In the genomic region with DNA sequence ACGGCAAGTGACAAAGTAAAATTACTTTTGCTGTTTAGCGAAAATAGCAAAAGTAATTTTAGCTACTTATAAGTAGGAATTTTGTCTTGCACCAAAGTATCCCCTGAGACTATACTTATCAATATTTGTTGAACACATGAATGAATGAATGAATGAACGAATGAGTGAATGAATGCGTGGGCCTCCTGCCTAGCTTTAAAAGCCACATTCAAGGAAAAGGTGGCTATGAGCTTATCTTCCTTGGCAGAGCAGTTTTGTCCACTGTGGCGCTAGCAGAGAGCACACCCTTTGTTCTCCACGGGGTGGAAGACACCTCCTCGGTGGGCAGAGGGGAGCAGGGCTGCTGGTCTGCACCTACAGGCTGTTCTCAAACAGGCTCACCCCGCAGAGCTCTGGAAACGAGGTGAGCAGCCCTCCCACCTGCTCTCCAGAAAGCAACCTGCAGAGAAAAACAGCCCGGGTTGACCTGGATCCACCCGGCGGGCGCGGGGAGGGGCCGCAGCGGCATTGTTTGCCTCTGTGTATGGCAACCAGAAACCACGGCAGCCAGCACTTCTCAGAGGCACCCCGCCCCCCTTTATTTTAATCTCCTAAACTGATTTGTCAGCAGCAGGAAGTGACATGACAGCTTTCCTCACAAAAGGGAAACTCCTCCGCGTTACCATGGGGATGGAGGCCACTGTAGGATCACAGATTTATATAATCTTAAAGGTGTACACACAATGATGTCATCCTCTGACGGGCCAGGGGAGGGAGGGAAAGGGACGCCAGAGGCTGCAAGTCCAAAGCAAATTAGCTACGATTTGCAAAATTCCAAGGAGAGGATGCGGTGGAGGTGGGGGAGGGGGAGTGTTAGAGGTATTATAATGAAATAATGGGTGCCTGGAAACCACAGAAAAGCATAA, we compare ENCODE assay signal across 1 cellular context.
TF ChIP-seq lines count a peak whose summit lies in the region.

No MANE protein-coding gene starts in this region.

TF ChIP-seq in HepG2, 621 proteins besides CTCF, POLR2A, EP300 and RAD21 (continued from another document and continues in another):
- no peak for TF ChIP-seq HNF4G (IDR thresholded peaks at IDR 0.05; ENCODE audit: borderline replicate concordance, low read depth, low read length)
- TF ChIP-seq HNF4G (CRISPR knock-in tag; IDR thresholded peaks at IDR 0.05; ENCODE audit: borderline replicate concordance, low read depth): no peak
- peak; percentile 66; the same call in 1 of the 2 replicates for TF ChIP-seq ZNF605 (CRISPR knock-in tag; IDR thresholded peaks at IDR 0.05)
- TF ChIP-seq, protein P1, sequence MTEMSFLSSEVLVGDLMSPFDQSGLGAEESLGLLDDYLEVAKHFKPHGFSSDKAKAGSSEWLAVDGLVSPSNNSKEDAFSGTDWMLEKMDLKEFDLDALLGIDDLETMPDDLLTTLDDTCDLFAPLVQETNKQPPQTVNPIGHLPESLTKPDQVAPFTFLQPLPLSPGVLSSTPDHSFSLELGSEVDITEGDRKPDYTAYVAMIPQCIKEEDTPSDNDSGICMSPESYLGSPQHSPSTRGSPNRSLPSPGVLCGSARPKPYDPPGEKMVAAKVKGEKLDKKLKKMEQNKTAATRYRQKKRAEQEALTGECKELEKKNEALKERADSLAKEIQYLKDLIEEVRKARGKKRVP (CRISPR knock-in tag; IDR thresholded peaks at IDR 0.05): no peak
- no peak for TF ChIP-seq ZNF883 (CRISPR knock-in tag; IDR thresholded peaks at IDR 0.05; ENCODE audit: not compliant biosample characterization)
- TF ChIP-seq, protein P2, sequence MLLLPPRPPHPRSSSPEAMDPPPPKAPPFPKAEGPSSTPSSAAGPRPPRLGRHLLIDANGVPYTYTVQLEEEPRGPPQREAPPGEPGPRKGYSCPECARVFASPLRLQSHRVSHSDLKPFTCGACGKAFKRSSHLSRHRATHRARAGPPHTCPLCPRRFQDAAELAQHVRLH (CRISPR knock-in tag; IDR thresholded peaks at IDR 0.05; ENCODE audit: borderline replicate concordance, low read depth): no peak
- TF ChIP-seq, protein P3, sequence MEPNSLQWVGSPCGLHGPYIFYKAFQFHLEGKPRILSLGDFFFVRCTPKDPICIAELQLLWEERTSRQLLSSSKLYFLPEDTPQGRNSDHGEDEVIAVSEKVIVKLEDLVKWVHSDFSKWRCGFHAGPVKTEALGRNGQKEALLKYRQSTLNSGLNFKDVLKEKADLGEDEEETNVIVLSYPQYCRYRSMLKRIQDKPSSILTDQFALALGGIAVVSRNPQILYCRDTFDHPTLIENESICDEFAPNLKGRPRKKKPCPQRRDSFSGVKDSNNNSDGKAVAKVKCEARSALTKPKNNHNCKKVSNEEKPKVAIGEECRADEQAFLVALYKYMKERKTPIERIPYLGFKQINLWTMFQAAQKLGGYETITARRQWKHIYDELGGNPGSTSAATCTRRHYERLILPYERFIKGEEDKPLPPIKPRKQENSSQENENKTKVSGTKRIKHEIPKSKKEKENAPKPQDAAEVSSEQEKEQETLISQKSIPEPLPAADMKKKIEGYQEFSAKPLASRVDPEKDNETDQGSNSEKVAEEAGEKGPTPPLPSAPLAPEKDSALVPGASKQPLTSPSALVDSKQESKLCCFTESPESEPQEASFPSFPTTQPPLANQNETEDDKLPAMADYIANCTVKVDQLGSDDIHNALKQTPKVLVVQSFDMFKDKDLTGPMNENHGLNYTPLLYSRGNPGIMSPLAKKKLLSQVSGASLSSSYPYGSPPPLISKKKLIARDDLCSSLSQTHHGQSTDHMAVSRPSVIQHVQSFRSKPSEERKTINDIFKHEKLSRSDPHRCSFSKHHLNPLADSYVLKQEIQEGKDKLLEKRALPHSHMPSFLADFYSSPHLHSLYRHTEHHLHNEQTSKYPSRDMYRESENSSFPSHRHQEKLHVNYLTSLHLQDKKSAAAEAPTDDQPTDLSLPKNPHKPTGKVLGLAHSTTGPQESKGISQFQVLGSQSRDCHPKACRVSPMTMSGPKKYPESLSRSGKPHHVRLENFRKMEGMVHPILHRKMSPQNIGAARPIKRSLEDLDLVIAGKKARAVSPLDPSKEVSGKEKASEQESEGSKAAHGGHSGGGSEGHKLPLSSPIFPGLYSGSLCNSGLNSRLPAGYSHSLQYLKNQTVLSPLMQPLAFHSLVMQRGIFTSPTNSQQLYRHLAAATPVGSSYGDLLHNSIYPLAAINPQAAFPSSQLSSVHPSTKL (CRISPR knock-in tag; IDR thresholded peaks at IDR 0.05): peak; percentile 34; the same call in 1 of the 2 replicates
- TF ChIP-seq ZNF567 (CRISPR knock-in tag; IDR thresholded peaks at IDR 0.05; ENCODE audit: borderline replicate concordance): no peak
- TF ChIP-seq NFE2L1 (CRISPR knock-in tag; IDR thresholded peaks at IDR 0.05; ENCODE audit: borderline replicate concordance): no peak
- peak; percentile 78 for TF ChIP-seq ZNF652 (CRISPR knock-in tag; IDR thresholded peaks at IDR 0.05; ENCODE audit: borderline replicate concordance, low read depth)
- no peak for TF ChIP-seq ATF5 (CRISPR knock-in tag; IDR thresholded peaks at IDR 0.05; ENCODE audit: low read depth)
- TF ChIP-seq ARNTL (CRISPR knock-in tag; IDR thresholded peaks at IDR 0.05): no peak
- no peak for TF ChIP-seq ZNF674 (CRISPR knock-in tag; IDR thresholded peaks at IDR 0.05; ENCODE audit: low read depth)
- no peak for TF ChIP-seq REST (IDR thresholded peaks at IDR 0.05; ENCODE audit: borderline replicate concordance in 1 of 2, low read depth in 1 of 2, low read length in 2 of 2)
- TF ChIP-seq TGIF2 (CRISPR knock-in tag; IDR thresholded peaks at IDR 0.05): no peak
- no peak for TF ChIP-seq CENPX (CRISPR knock-in tag; IDR thresholded peaks at IDR 0.05)
- no peak for TF ChIP-seq ZNF296 (CRISPR knock-in tag; conservative IDR thresholded peaks at IDR 0.05)
- no peak for TF ChIP-seq ZNF33A (CRISPR knock-in tag; IDR thresholded peaks at IDR 0.05; ENCODE audit: borderline replicate concordance)
- TF ChIP-seq ZNF777 (CRISPR knock-in tag; IDR thresholded peaks at IDR 0.05): no peak
- TF ChIP-seq, protein P4, sequence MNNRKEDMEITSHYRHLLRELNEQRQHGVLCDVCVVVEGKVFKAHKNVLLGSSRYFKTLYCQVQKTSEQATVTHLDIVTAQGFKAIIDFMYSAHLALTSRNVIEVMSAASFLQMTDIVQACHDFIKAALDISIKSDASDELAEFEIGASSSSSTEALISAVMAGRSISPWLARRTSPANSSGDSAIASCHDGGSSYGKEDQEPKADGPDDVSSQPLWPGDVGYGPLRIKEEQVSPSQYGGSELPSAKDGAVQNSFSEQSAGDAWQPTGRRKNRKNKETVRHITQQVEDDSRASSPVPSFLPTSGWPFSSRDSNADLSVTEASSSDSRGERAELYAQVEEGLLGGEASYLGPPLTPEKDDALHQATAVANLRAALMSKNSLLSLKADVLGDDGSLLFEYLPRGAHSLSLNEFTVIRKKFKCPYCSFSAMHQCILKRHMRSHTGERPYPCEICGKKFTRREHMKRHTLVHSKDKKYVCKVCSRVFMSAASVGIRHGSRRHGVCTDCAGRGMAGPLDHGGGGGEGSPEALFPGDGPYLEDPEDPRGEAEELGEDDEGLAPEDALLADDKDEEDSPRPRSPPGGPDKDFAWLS (CRISPR knock-in tag; IDR thresholded peaks at IDR 0.05; ENCODE audit: borderline replicate concordance): no peak
- TF ChIP-seq, protein P5, sequence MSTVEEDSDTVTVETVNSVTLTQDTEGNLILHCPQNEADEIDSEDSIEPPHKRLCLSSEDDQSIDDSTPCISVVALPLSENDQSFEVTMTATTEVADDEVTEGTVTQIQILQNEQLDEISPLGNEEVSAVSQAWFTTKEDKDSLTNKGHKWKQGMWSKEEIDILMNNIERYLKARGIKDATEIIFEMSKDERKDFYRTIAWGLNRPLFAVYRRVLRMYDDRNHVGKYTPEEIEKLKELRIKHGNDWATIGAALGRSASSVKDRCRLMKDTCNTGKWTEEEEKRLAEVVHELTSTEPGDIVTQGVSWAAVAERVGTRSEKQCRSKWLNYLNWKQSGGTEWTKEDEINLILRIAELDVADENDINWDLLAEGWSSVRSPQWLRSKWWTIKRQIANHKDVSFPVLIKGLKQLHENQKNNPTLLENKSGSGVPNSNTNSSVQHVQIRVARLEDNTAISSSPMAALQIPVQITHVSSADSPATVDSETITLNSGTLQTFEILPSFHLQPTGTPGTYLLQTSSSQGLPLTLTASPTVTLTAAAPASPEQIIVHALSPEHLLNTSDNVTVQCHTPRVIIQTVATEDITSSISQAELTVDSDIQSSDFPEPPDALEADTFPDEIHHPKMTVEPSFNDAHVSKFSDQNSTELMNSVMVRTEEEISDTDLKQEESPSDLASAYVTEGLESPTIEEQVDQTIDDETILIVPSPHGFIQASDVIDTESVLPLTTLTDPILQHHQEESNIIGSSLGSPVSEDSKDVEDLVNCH (CRISPR knock-in tag; IDR thresholded peaks at IDR 0.05): no peak
- no peak for TF ChIP-seq ZNF713 (CRISPR knock-in tag; IDR thresholded peaks at IDR 0.05)
- TF ChIP-seq ATRX (CRISPR knock-in tag; IDR thresholded peaks at IDR 0.05; ENCODE audit: borderline replicate concordance): no peak
- TF ChIP-seq ZNF407 (CRISPR knock-in tag; IDR thresholded peaks at IDR 0.05; ENCODE audit: not compliant biosample characterization): no peak
- TF ChIP-seq FOXP1 (IDR thresholded peaks at IDR 0.05): no peak
- 0 out of 2 replicates have a peak, but pooled peaks have one; percentile 33 for TF ChIP-seq FOXP1 (CRISPR knock-in tag; IDR thresholded peaks at IDR 0.05)
- TF ChIP-seq ZFAT (CRISPR knock-in tag; conservative IDR thresholded peaks at IDR 0.05): no peak
- TF ChIP-seq EHMT2 (IDR thresholded peaks at IDR 0.05; ENCODE audit: borderline replicate concordance, low read depth, low read length): no peak; the same call in 1 of the 2 replicates
- no peak for TF ChIP-seq NR3C1 (CRISPR knock-in tag; IDR thresholded peaks at IDR 0.05)
- no peak for TF ChIP-seq AGO1 (IDR thresholded peaks at IDR 0.05; ENCODE audit: low read depth, low read length, poor library complexity, severe bottlenecking)
